In genomic region chr1:89125571-89126233, GRCh38 we compare ENCODE assay signal across 8 cellular contexts. TPM values are rescaled to one million over a fixed set of nuclear protein-coding genes. Genes with fewer than 3 reads are reported as not detected.
DNase-seq lines count a peak whose midpoint lies in the region; ATAC-seq, FAIRE-seq and TF ChIP-seq lines count a peak whose summit lies in the region.

Gene GBP2 (minus strand): TSS chr1:89126114. CDS start chr1:89121966, 4,148 bp downstream.

- in situ Hi-C loops in GM12878 (cut with MboI), result no loop called here

- dilution Hi-C loops in keratinocyte (cut with MboI; ENCODE audit: extremely low pct_ligation_motif_present, low sequenced_read_pairs), result no loop called here

- no peak for TF ChIP-seq RAD21 in GM12878 (IDR thresholded peaks at IDR 0.05; ENCODE audit: insufficient read depth, low read depth, low read length)

- ATAC-seq in GM18502 (IDR thresholded peaks at IDR 0.05; ENCODE audit: poor library complexity, unreplicated experiment) (peak; percentile 80), HG02885 (IDR thresholded peaks at IDR 0.05; ENCODE audit: poor library complexity, unreplicated experiment) (peak; percentile 83), PC-3 (peak; percentile 95), GM12878 (peak; percentile 86)
- peak; percentile 85 to 86 for ATAC-seq in stimulated activated naive B cell treated with anti-CD40 and anti-IgM and Interleukin-4, amounts not matched to agents 10 μg/mL and 1 μg/mL and 100 μg/mL, for 72 hours (replicated peaks)

- FAIRE-seq in GM12878 (lab: Jason Lieb, UNC) (no peak), keratinocyte (lab: Jason Lieb, UNC) (peak; percentile 91)

- H3K4me2 ChIP-seq in PC-3 (ENCODE audit: low read length), result peak within 1 kb of the TSS; percentile 78
- H3K4me2 ChIP-seq in GM12878 (ENCODE audit: control insufficient read depth, insufficient read depth), result peak within 1 kb of the TSS; percentile 85
- peak within 1 kb of the TSS; percentile 80 for H3K4me2 ChIP-seq in keratinocyte (ENCODE audit: control insufficient read depth, extremely low read depth, insufficient read depth, low read depth, low read length)

- TF ChIP-seq POLR2A in GM12878 (IDR thresholded peaks at IDR 0.05; ENCODE audit: low read depth, low read length), result no peak

- no peaks in the 10 kb centered on the region for H3K9me3 ChIP-seq in PC-3 (ENCODE audit: low read length)
- H3K9me3 ChIP-seq in GM12878 (replicated peaks; ENCODE audit: control insufficient read depth, insufficient read depth, low read length), result no peaks in the 10 kb centered on the region
- H3K9me3 ChIP-seq in keratinocyte (ENCODE audit: control insufficient read depth, low read depth, low read length), result no peaks in the 10 kb centered on the region

- SMC1A ChIA-PET in GM12878 (lab: Charles Lee; ENCODE audit: uncharacterized antibody, unreplicated experiment), result interaction anchor here (1.4 kb wide), 1 partner anchor 9 kb away, joined by 4 read pairs; no protein-coding TSS in a partner anchor

- no peak within 1 kb of the TSS for H3K9ac ChIP-seq in PC-3 (ENCODE audit: low read length)
- H3K9ac ChIP-seq in GM12878 (ENCODE audit: control insufficient read depth, insufficient read depth, low read length), result peak within 1 kb of the TSS; percentile 78
- H3K9ac ChIP-seq in keratinocyte (ENCODE audit: control insufficient read depth, extremely low read depth, insufficient read depth, low read length), result peak within 1 kb of the TSS; percentile 11

- TF ChIP-seq CTCF in PC-3 (conservative IDR thresholded peaks at IDR 0.05; ENCODE audit: low read depth, low read length) (no peak), GM12878 (IDR thresholded peaks at IDR 0.05 in 2 of 3, conservative IDR thresholded peaks at IDR 0.05 in 1 of 3; ENCODE audit: control insufficient read depth in 2 of 3, extremely low read depth in 1 of 3, insufficient read depth in 1 of 3, low read depth in 3 of 3, low read length in 3 of 3) (no peak), keratinocyte (optimal IDR thresholded peaks at IDR 0.05 in 1 of 3, IDR thresholded peaks at IDR 0.05 in 1 of 3, conservative IDR thresholded peaks at IDR 0.05 in 1 of 3; ENCODE audit: extremely low read depth in 1 of 3, insufficient read depth in 2 of 3, low read length in 3 of 3) (no peak)

- H3K9me1 ChIP-seq in keratinocyte (ENCODE audit: control insufficient read depth, extremely low read depth, insufficient read depth, low read length), result no peaks in the 10 kb centered on the region

- H3K27me3 ChIP-seq in PC-3 (ENCODE audit: low read length), result no peaks in the 10 kb centered on the region
- no peaks in the 10 kb centered on the region for H3K27me3 ChIP-seq in GM12878 (replicated peaks in 1 of 2; ENCODE audit: control insufficient read depth in 2 of 2, insufficient read depth in 2 of 2, low read length in 1 of 2)
- H3K27me3 ChIP-seq in keratinocyte (ENCODE audit: control insufficient read depth, extremely low read depth, insufficient read depth, low read length), result no peaks in the 10 kb centered on the region

- H3K9me3 Mint-ChIP-seq in stimulated activated naive B cell treated with anti-CD40 and anti-IgM and Interleukin-4, amounts not matched to agents 10 μg/mL and 1 μg/mL and 100 μg/mL, for 72 hours, result peaks cover 0 to 1% of the 10 kb centered on the region in 2 donors

- H3K4me3 ChIP-seq in PC-3 (ENCODE audit: low read length) (peak within 1 kb of the TSS; percentile 41; the same call in 1 of the 2 replicates), GM12878 (peak within 1 kb of the TSS; percentile 32; the same call in 1 of the 2 replicates), keratinocyte (ENCODE audit: control insufficient read depth in 2 of 3, extremely low read depth in 1 of 3, insufficient read depth in 2 of 3, low read depth in 1 of 3, low read length in 3 of 3) (peak within 1 kb of the TSS in 2 of 3 experiments; percentile 22 to 37)

- TF ChIP-seq EP300 in GM12878 (IDR thresholded peaks at IDR 0.05; ENCODE audit: borderline replicate concordance in 1 of 2, control insufficient read depth in 1 of 2, low read depth in 2 of 2, low read length in 2 of 2), result no peak

- H3K9me2 ChIP-seq in PC-3 (replicated peaks; ENCODE audit: low read length), result no peaks in the 10 kb centered on the region

- no peaks in the 10 kb centered on the region for H3K27me3 Mint-ChIP-seq in stimulated activated naive B cell treated with anti-CD40 and anti-IgM and Interleukin-4, amounts not matched to agents 10 μg/mL and 1 μg/mL and 100 μg/mL, for 72 hours

- peaks cover 33 to 60% of the 10 kb centered on the region in 2 donors for H3K4me1 Mint-ChIP-seq in stimulated activated naive B cell treated with anti-CD40 and anti-IgM and Interleukin-4, amounts not matched to agents 10 μg/mL and 1 μg/mL and 100 μg/mL, for 72 hours

- peaks cover 4 to 7% of the 10 kb centered on the region in 2 donors for H3K36me3 Mint-ChIP-seq in stimulated activated naive B cell treated with anti-CD40 and anti-IgM and Interleukin-4, amounts not matched to agents 10 μg/mL and 1 μg/mL and 100 μg/mL, for 72 hours

- H3K27ac Mint-ChIP-seq in stimulated activated naive B cell treated with anti-CD40 and anti-IgM and Interleukin-4, amounts not matched to agents 10 μg/mL and 1 μg/mL and 100 μg/mL, for 72 hours, result peak within 1 kb of the TSS; percentile 97

- no peaks in the 10 kb centered on the region for H3F3A ChIP-seq in PC-3 (ENCODE audit: low read length, unreplicated experiment)

- 11% methylated on average over 7 of the region's 7 CpGs for WGBS in GM12878 (ENCODE audit: insufficient coverage, insufficient replicate concordance, low lambda C conversion rate, missing lambda C conversion rate)

- CTCF ChIA-PET in PC-3 (lab: Charles Lee) (no interaction called here), GM12878 (lab: Yijun Ruan, JAX) (interaction anchor here (0.7 to 2.3 kb wide), 4 partner anchors 104 to 232 kb away, joined by 3 to 5 read pairs (median 4); no protein-coding TSS in a partner anchor)

- intact Hi-C loops in PC-3 (cut with micrococcal nuclease) (loop anchor here (1.0 kb wide), 1 partner anchor 103 kb away; the partner anchor contains the start of gene GBP3), GM12878 (cut with micrococcal nuclease; ENCODE audit: unreplicated experiment) (no loop called here)

- H4K20me1 ChIP-seq in PC-3 (ENCODE audit: low read length) (no peaks in the 10 kb centered on the region), GM12878 (ENCODE audit: control insufficient read depth, insufficient read depth) (no peaks in the 10 kb centered on the region), keratinocyte (ENCODE audit: control insufficient read depth, extremely low read depth, insufficient read depth, low read length) (no peaks in the 10 kb centered on the region)

- H3K27ac ChIP-seq in PC-3 (ENCODE audit: low read length), result 0 out of 2 replicates have a peak within 1 kb of the TSS, but pooled peaks have one; percentile 11
- H3K27ac ChIP-seq in GM12878 (ENCODE audit: control insufficient read depth, insufficient read depth), result peak within 1 kb of the TSS; percentile 84
- peak within 1 kb of the TSS; percentile 39 for H3K27ac ChIP-seq in keratinocyte (ENCODE audit: control insufficient read depth, insufficient read depth, low read length)

- DNase-seq in A172 (ENCODE audit: low spot score) (peak; percentile 66), PC-3 (peak; percentile 84), GM12878 (ENCODE audit: low read depth, low spot score) (peak; percentile 30), keratinocyte (ENCODE audit: low read depth, low spot score) (no peak), activated gamma-delta T cell (lab: John Stamatoyannopoulos, UW) (no peak)
- no peak for DNase-seq in stimulated activated naive B cell treated with anti-CD40 and anti-IgM and Interleukin-4, amounts not matched to agents 10 μg/mL and 1 μg/mL and 100 μg/mL, for 72 hours

- POLR2A ChIA-PET in PC-3 (lab: Charles Lee; ENCODE audit: unreplicated experiment), result interaction anchor here (0.6 kb wide), 1 partner anchor 1308 kb away, joined by 3 read pairs; no protein-coding TSS in a partner anchor
- POLR2A ChIA-PET in GM12878 (lab: Charles Lee), result no interaction called here

- H2AFZ ChIP-seq in PC-3 (ENCODE audit: low read length), result peak within 1 kb of the TSS; percentile 82
- H2AFZ ChIP-seq in GM12878 (ENCODE audit: control insufficient read depth, low read depth, low read length), result peak within 1 kb of the TSS; percentile 90
- H2AFZ ChIP-seq in keratinocyte (ENCODE audit: control insufficient read depth, low read length), result peak within 1 kb of the TSS; percentile 35

- H3K4me1 ChIP-seq in PC-3 (ENCODE audit: insufficient read depth, low read length), result peaks cover 20% of the 10 kb centered on the region
- peaks cover 4% of the 10 kb centered on the region; the same call in 1 of the 2 replicates for H3K4me1 ChIP-seq in GM12878 (ENCODE audit: control insufficient read depth, insufficient read depth, low read length)
- H3K4me1 ChIP-seq in keratinocyte (ENCODE audit: control insufficient read depth, extremely low read depth, insufficient read depth, low read length), result peaks cover 8% of the 10 kb centered on the region

- H3K36me3 ChIP-seq in PC-3 (ENCODE audit: low read depth, low read length), result no peaks in the 10 kb centered on the region
- no peaks in the 10 kb centered on the region for H3K36me3 ChIP-seq in GM12878 (ENCODE audit: control insufficient read depth in 2 of 2, insufficient read depth in 2 of 2, low read length in 1 of 2)
- no peaks in the 10 kb centered on the region for H3K36me3 ChIP-seq in keratinocyte (ENCODE audit: control insufficient read depth in 2 of 2, extremely low read depth in 1 of 2, insufficient read depth in 2 of 2, low read length in 2 of 2)

- H3K4me3 Mint-ChIP-seq in stimulated activated naive B cell treated with anti-CD40 and anti-IgM and Interleukin-4, amounts not matched to agents 10 μg/mL and 1 μg/mL and 100 μg/mL, for 72 hours, result peak within 1 kb of the TSS; percentile 93 to 98

- RAD21 ChIA-PET in GM12878 (lab: Charles Lee; ENCODE audit: unreplicated experiment), result interaction anchor here (0.8 kb wide), 2 partner anchors 45 to 73 kb away, joined by 3 read pairs; partner anchors contain the start of gene GBP4

- H3K79me2 ChIP-seq in PC-3 (ENCODE audit: low read length) (no peaks in the 10 kb centered on the region), GM12878 (ENCODE audit: control insufficient read depth, insufficient read depth, low read length) (no peaks in the 10 kb centered on the region), keratinocyte (ENCODE audit: control insufficient read depth, insufficient read depth, low read length) (no peaks in the 10 kb centered on the region)

- BruUV-seq in PC-3 (replicated peaks; lab: Mats Ljungman, UMichigan), result TSS peak; percentile 56
- TSS peak; percentile 70 for BruUV-seq in GM12878 (replicated peaks; lab: Mats Ljungman, UMichigan)

RNA-seq across cellular contexts. Expression of gene GBP2, which starts in this region (rescaled TPM):
- total RNA-seq in A172 (2014; rRNA removed; shearing (Covaris generic)), result 7.8 and 10.3 TPM in 2 replicates
- total RNA-seq in PC-3 (2014; rRNA removed) (1.6 and 2.1 TPM in 2 replicates), GM12878 (2014; rRNA removed) (3.2 and 3.5 TPM in 2 replicates), GM12878 (2014; rRNA removed; fragmentation: Illumina TruSeq; extraction: Trizol) (5.9 and 7.7 TPM in 2 replicates), GM12878 (2021) (3.1 TPM in 2 replicates)
- 11.1 and 12.4 TPM in 2 replicates for total RNA-seq in GM12878 (2013; cell fraction: nucleolus; rRNA removed)
- polyA plus RNA-seq in GM12878 (2011; ENCODE audit: low read depth), result 11.0 TPM
- polyA plus RNA-seq in GM12878 (2011; rRNA removed) (5.6 and 6.1 TPM in 2 replicates), GM12878 (2014; fragmentation: Illumina TruSeq; extraction: Trizol) (5.2 and 7.7 TPM in 2 replicates), GM12878 (2014; fragmentation: Nextera tagmentation; extraction: Ambion mirVana) (1 to 10 TPM; 2.6 to 4.0 TPM), GM12878 (2014; rRNA removed) (3.2 TPM in 2 replicates), GM12878 (2016; fragmentation: Nextera tagmentation; extraction: Ambion mirVana) (1 to 10 TPM; 1.6 TPM), keratinocyte (0.26 to 0.95 TPM (median 0.43 TPM) in 3 replicates)
- polyA plus RNA-seq in GM12878 (2011; cell fraction: cytosol; rRNA removed), result 3.7 and 4.0 TPM in 2 replicates
- 3.2 and 4.8 TPM in 2 replicates for polyA plus RNA-seq in GM12878 (2011; cell fraction: nucleus; rRNA removed)
- 11.9 and 12.4 TPM in 2 replicates for polyA plus RNA-seq in GM12878 (2012)
- 4.8 and 5.1 TPM in 2 replicates for polyA minus RNA-seq in GM12878 (2011; rRNA and poly(A)+ RNA removed)
- 1.6 and 2.0 TPM in 2 replicates for polyA minus RNA-seq in GM12878 (2011; cell fraction: cytosol; rRNA and poly(A)+ RNA removed)
- polyA minus RNA-seq in GM12878 (2011; cell fraction: nucleus; rRNA and poly(A)+ RNA removed), result 2.9 and 4.1 TPM in 2 replicates
- polyA plus RNA-seq in keratinocyte (2011; ENCODE audit: low read depth), result 2.8 TPM
- polyA plus RNA-seq in keratinocyte (2011; cell fraction: cytosol; rRNA removed), result 0.48 and 0.74 TPM in 2 replicates
- polyA plus RNA-seq in keratinocyte (2011; cell fraction: nucleus; rRNA removed), result 1.0 and 1.1 TPM in 2 replicates
- 0.14 and 0.75 TPM in 2 replicates for polyA plus RNA-seq in keratinocyte (2012; ENCODE audit: low replicate concordance)
- 0.58 to 0.89 TPM in 2 of 3 replicates, not detected in the other for polyA minus RNA-seq in keratinocyte
- not detected for polyA minus RNA-seq in keratinocyte (2011; cell fraction: cytosol; rRNA and poly(A)+ RNA removed)
- 0.32 and 0.93 TPM in 2 replicates for polyA minus RNA-seq in keratinocyte (2011; cell fraction: nucleus; rRNA and poly(A)+ RNA removed)

Comparison
In these comparisons a context has a peak if more than half of its experiments do, and no peak if none do; other contexts are left out.
1. DNase-seq: peak in A172 (single experiment), PC-3 (single experiment) and GM12878 (single experiment); none in keratinocyte (single experiment), stimulated activated naive B cell treated with anti-CD40 and anti-IgM and Interleukin-4, amounts not matched to agents 10 μg/mL and 1 μg/mL and 100 μg/mL, for 72 hours (single experiment) and activated gamma-delta T cell (single experiment).
2. H2AFZ ChIP-seq: peak in every context shown above with its lines; median percentile 90 in GM12878; 82 in PC-3; 35 in keratinocyte.
3. H3K27ac ChIP-seq: peak in every context shown above with its lines; median percentile 84 in GM12878; 39 in keratinocyte; 11 in PC-3.
4. Peak in every context shown above with its lines, with median percentiles within 50 percentile points of each other: ATAC-seq, H3K4me2 ChIP-seq and H3K4me3 ChIP-seq.